ENCODE assay signal across 10 cellular contexts in the genomic region with DNA sequence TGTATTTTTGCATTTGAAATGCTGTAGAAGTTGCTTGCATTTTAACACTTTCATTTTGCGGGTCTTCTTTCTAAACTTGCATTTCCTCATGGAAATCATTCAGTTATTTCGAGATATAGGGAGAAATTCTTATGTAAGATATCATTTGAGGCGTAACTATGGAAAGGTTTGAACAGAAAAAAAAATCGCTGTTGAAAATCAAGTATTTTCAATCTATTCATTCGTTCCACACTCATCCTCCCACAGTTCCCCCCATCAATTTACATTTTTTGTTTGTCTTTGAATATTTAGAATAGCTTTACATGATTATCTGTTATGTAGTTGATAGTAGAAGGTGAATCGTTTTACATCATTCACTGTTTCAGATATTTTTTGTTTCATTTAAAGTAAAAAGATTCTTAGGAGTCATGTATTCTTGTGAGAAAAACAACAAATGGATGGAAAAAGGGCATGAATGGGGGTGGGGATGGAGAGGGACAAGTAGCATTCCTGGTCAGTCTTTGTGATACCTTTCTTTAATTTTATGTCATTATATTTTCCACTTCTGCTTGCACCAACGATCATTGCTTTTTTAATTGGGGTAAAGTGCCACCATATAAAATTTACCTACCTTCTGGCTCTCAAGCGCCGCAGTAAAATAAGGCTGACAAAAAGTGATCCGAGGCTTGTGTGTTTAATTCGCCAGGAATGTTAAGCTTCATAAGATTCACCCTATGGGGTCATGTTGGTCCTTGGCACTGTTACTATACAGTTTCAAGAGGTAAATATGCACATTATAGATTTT. TPM values are rescaled to one million over a fixed set of nuclear protein-coding genes. Genes with fewer than 3 reads are reported as not detected.
DNase-seq lines count a peak whose midpoint lies in the region; FAIRE-seq and TF ChIP-seq lines count a peak whose summit lies in the region.
"Had no signal": no experiment of that assay in that cellular context is flagged by ENCODE, and none has a peak within 500 bp of the region (broad histone marks: within the 10 kb centered on the region; RNA-seq: fewer than 3 reads in every experiment).

No MANE protein-coding gene starts in this region.

- no peaks in the 10 kb centered on the region for H3K36me3 Mint-ChIP-seq in osteocyte (ENCODE audit: unreplicated experiment)
- H3K36me3 Mint-ChIP-seq in activated T-helper 1 cell treated with anti-CD3 and anti-CD28 coated beads, Interleukin-12 subunit alpha, Interleukin-12 subunit beta, Interleukin-2, Interleukin-4 antibody, amounts not matched to agents 30 ng/mL and 10 ng/mL and 1 ng/mL, durations not matched to agents 14 hours and 24 hours and 36 hours (ENCODE audit: low read depth): peaks cover 6% of the 10 kb centered on the region

- no peaks in the 10 kb centered on the region for H3K9me3 ChIP-seq in H1 (ENCODE audit: insufficient read depth in 2 of 2, low read depth in 1 of 2, low read length in 1 of 2)

- intact Hi-C loops in activated T-helper 1 cell treated with anti-CD3 and anti-CD28 coated beads, Interleukin-12 subunit alpha, Interleukin-12 subunit beta, Interleukin-2, Interleukin-4 antibody, amounts not matched to agents 30 ng/mL and 10 ng/mL and 1 ng/mL, durations not matched to agents 14 hours and 24 hours and 36 hours (cut with micrococcal nuclease): loop anchor here (10.0 kb wide), 3 partner anchors 354 to 1836 kb away; partner anchors contain the start of gene PIP4K2A

- no peak overlapping the region for H3K23ac ChIP-seq in H1 (ENCODE audit: insufficient read length)

- no peaks in the 10 kb centered on the region for H3K27me3 Mint-ChIP-seq in osteocyte (ENCODE audit: unreplicated experiment)
- H3K27me3 Mint-ChIP-seq in activated T-helper 1 cell treated with anti-CD3 and anti-CD28 coated beads, Interleukin-12 subunit alpha, Interleukin-12 subunit beta, Interleukin-2, Interleukin-4 antibody, amounts not matched to agents 30 ng/mL and 10 ng/mL and 1 ng/mL, durations not matched to agents 14 hours and 24 hours and 36 hours (ENCODE audit: insufficient read depth): peaks cover 44% of the 10 kb centered on the region

- no peak overlapping the region for H2BK120ac ChIP-seq in H1 (replicated peaks; ENCODE audit: low read depth, low read length)

- TF ChIP-seq CTCF in H1 (IDR thresholded peaks at IDR 0.05; ENCODE audit: control extremely low read depth in 1 of 3, insufficient read depth in 1 of 3, low read depth in 1 of 3, low read length in 3 of 3): no peak
- no peak for TF ChIP-seq CTCF in osteocyte (IDR thresholded peaks at IDR 0.05)

- no peak overlapping the region for H3K14ac ChIP-seq in H1 (ENCODE audit: insufficient read length)

- DNase-seq in Daoy (ENCODE audit: low read depth) (peak; percentile 26), NCI-H1694 treated with DMSO at 0.1 percent for 48 hours (lab: John Stamatoyannopoulos, UW) (peak; percentile 61), H1 (ENCODE audit: low read depth in 1 of 2, low spot score in 2 of 2) (no peak), osteocyte (ENCODE audit: extremely low spot score, unreplicated experiment) (no peak), kidney glomerular epithelial cell (lab: John Stamatoyannopoulos, UW) (no peak), NCI-H2196 treated with DMSO at 0.1 percent for 48 hours (lab: John Stamatoyannopoulos, UW; ENCODE audit: unreplicated experiment) (no peak)
- no peak for DNase-seq in activated CD4-positive, CD25-positive, alpha-beta regulatory T cell (lab: John Stamatoyannopoulos, UW)
- DNase-seq in activated T-helper 1 cell treated with anti-CD3 and anti-CD28 coated beads, Interleukin-12 subunit alpha, Interleukin-12 subunit beta, Interleukin-2, Interleukin-4 antibody, amounts not matched to agents 30 ng/mL and 10 ng/mL and 1 ng/mL, durations not matched to agents 14 hours and 24 hours and 36 hours (ENCODE audit: low spot score): no peak
- DNase-seq: activated gamma-delta T cell, NCI-H1048 had no signal

- no peaks in the 10 kb centered on the region for H3K27me3 ChIP-seq in H1 (replicated peaks in 1 of 4; ENCODE audit: control insufficient read depth in 3 of 4, extremely low read depth in 1 of 4, insufficient read depth in 3 of 4, low read length in 3 of 4)

- CTCF ChIA-PET in H1 (lab: Charles Lee; ENCODE audit: partially characterized antibody): interaction anchor here (0.7 to 1.4 kb wide), 3 partner anchors 20 to 251 kb away, joined by 3 read pairs; no protein-coding TSS in a partner anchor

- no peak overlapping the region for H2AFZ ChIP-seq in H1 (ENCODE audit: low read length)

- H3K4me3 ChIP-seq in H1 (ENCODE audit: extremely low read depth in 1 of 4, insufficient read depth in 2 of 4, low read depth in 3 of 4, low read length in 4 of 4): peak overlapping the region; percentile 10 to 79 (median 71); a peak in 7 of 8 replicates

- no peak overlapping the region for H2AK5ac ChIP-seq in H1 (ENCODE audit: low read depth, low read length)

- no peak for TF ChIP-seq EP300 in H1 (IDR thresholded peaks at IDR 0.05; ENCODE audit: borderline replicate concordance in 1 of 2, low read depth in 2 of 2, low read length in 2 of 2)

- peak overlapping the region; percentile 92 to 97 for H3K4me2 ChIP-seq in H1 (ENCODE audit: insufficient read depth in 1 of 2, low read depth in 2 of 2, low read length in 2 of 2)

- H3K18ac ChIP-seq in H1 (ENCODE audit: extremely low read depth, low read length): no peak overlapping the region; the same call in 1 of the 2 replicates

- H3K9me3 Mint-ChIP-seq in osteocyte (ENCODE audit: unreplicated experiment): no peaks in the 10 kb centered on the region
- no peaks in the 10 kb centered on the region for H3K9me3 Mint-ChIP-seq in activated T-helper 1 cell treated with anti-CD3 and anti-CD28 coated beads, Interleukin-12 subunit alpha, Interleukin-12 subunit beta, Interleukin-2, Interleukin-4 antibody, amounts not matched to agents 30 ng/mL and 10 ng/mL and 1 ng/mL, durations not matched to agents 14 hours and 24 hours and 36 hours

- peak overlapping the region in 1 of 4 experiments; percentile 12; a peak in 1 of 7 replicates for H3K9ac ChIP-seq in H1 (replicated peaks in 1 of 4; ENCODE audit: extremely low read depth in 1 of 4, low read depth in 3 of 4, low read length in 3 of 4)

- H3K4me3 Mint-ChIP-seq in osteocyte (ENCODE audit: unreplicated experiment): peak overlapping the region; percentile 75
- no peak overlapping the region for H3K4me3 Mint-ChIP-seq in activated T-helper 1 cell treated with anti-CD3 and anti-CD28 coated beads, Interleukin-12 subunit alpha, Interleukin-12 subunit beta, Interleukin-2, Interleukin-4 antibody, amounts not matched to agents 30 ng/mL and 10 ng/mL and 1 ng/mL, durations not matched to agents 14 hours and 24 hours and 36 hours

- H3K4ac ChIP-seq in H1 (replicated peaks; ENCODE audit: insufficient read length, low read depth, low read length): no peak overlapping the region

- H3K4me1 ChIP-seq in H1 (replicated peaks in 1 of 4; ENCODE audit: control insufficient read depth in 3 of 4, insufficient read depth in 4 of 4, low read length in 3 of 4): peaks cover 1 to 20% (median 6%) of the 10 kb centered on the region in 4 experiments; a peak in 6 of 7 replicates

- H3K36me3 ChIP-seq in H1 (ENCODE audit: control insufficient read depth in 2 of 4, insufficient read depth in 4 of 4, low read length in 3 of 4): no peaks in the 10 kb centered on the region

- no peaks in the 10 kb centered on the region for H3K79me1 ChIP-seq in H1 (ENCODE audit: low read depth, low read length)

- no peak overlapping the region for H2BK20ac ChIP-seq in H1 (ENCODE audit: low read length)

- H3K56ac ChIP-seq in H1 (replicated peaks; ENCODE audit: insufficient read length, low read depth, low read length): no peak overlapping the region

- peak overlapping the region; percentile 63; the same call in 1 of the 2 replicates for H3K27ac ChIP-seq in H1 (ENCODE audit: low read depth, low read length)

- TF ChIP-seq RAD21 in H1 (IDR thresholded peaks at IDR 0.05 in 1 of 2, conservative IDR thresholded peaks at IDR 0.05 in 1 of 2; ENCODE audit: low read depth in 2 of 2, low read length in 2 of 2): no peak

- no peak overlapping the region for H4K8ac ChIP-seq in H1 (ENCODE audit: extremely low read depth, insufficient read depth, low read length)

- POLR2A ChIA-PET in H1 (lab: Charles Lee; ENCODE audit: partially characterized antibody): interaction anchor here (0.5 to 17.3 kb wide), 4 partner anchors 17 to 223 kb away, joined by 3 to 352 read pairs (median 164); no protein-coding TSS in a partner anchor

- no peak overlapping the region for H2BK5ac ChIP-seq in H1 (ENCODE audit: low read depth, low read length)

- no peaks in the 10 kb centered on the region for H4K20me1 ChIP-seq in H1 (replicated peaks in 1 of 2; ENCODE audit: control insufficient read depth in 1 of 2, insufficient read depth in 2 of 2, low read length in 2 of 2)

- H3K4me1 Mint-ChIP-seq in osteocyte (ENCODE audit: unreplicated experiment): peaks cover 43% of the 10 kb centered on the region
- peaks cover 45% of the 10 kb centered on the region for H3K4me1 Mint-ChIP-seq in activated T-helper 1 cell treated with anti-CD3 and anti-CD28 coated beads, Interleukin-12 subunit alpha, Interleukin-12 subunit beta, Interleukin-2, Interleukin-4 antibody, amounts not matched to agents 30 ng/mL and 10 ng/mL and 1 ng/mL, durations not matched to agents 14 hours and 24 hours and 36 hours (ENCODE audit: low read depth)

- H3K79me2 ChIP-seq in H1 (ENCODE audit: control insufficient read depth in 1 of 2, insufficient read depth in 2 of 2, low read length in 2 of 2): peaks cover 0 to 41% of the 10 kb centered on the region in 2 experiments; a peak in 2 of 4 replicates

- peak; percentile 82 for FAIRE-seq in H1 (lab: Jason Lieb, UNC)

- 1% methylated on average over 11 of the region's 11 CpGs; no CpG with 5 or more reads in 1 of the 2 experiments for WGBS in H1 (ENCODE audit: extremely low coverage in 1 of 2, insufficient coverage in 1 of 2, insufficient read length in 1 of 2, insufficient replicate concordance in 2 of 2, low coverage in 1 of 2, low lambda C conversion rate in 2 of 2, missing lambda C conversion rate in 1 of 2), 2 experiments

- H2BK12ac ChIP-seq in H1 (ENCODE audit: low read depth, low read length): no peak overlapping the region

- H3K23me2 ChIP-seq in H1 (ENCODE audit: low read depth, low read length): peaks cover 13% of the 10 kb centered on the region; the same call in 1 of the 2 replicates

- no peak overlapping the region for H2BK15ac ChIP-seq in H1 (ENCODE audit: low read length)

- peak overlapping the region; percentile 87 for H4K5ac ChIP-seq in H1 (ENCODE audit: insufficient read length, low read depth, low read length)

- 0 out of 3 replicates have a peak, but pooled peaks of 1 of the 2 experiments have one; percentile 38 for TF ChIP-seq POLR2A in H1 (IDR thresholded peaks at IDR 0.05; ENCODE audit: control extremely low read depth in 1 of 2, low read depth in 2 of 2, low read length in 2 of 2)

- peak overlapping the region; percentile 98 for H3K27ac Mint-ChIP-seq in osteocyte (ENCODE audit: unreplicated experiment)
- no peak overlapping the region for H3K27ac Mint-ChIP-seq in activated T-helper 1 cell treated with anti-CD3 and anti-CD28 coated beads, Interleukin-12 subunit alpha, Interleukin-12 subunit beta, Interleukin-2, Interleukin-4 antibody, amounts not matched to agents 30 ng/mL and 10 ng/mL and 1 ng/mL, durations not matched to agents 14 hours and 24 hours and 36 hours

- H4K91ac ChIP-seq in H1 (replicated peaks; ENCODE audit: insufficient read length, low read length): peak overlapping the region; percentile 61

RNA-seq across cellular contexts. Expression of gene SKIDA1, which starts 3.2 kb away (rescaled TPM):
- 0.29 and 1.3 TPM in 2 replicates for total RNA-seq in Daoy (2014; rRNA removed; shearing (Covaris generic))
- total RNA-seq in H1 (2021; fragmentation: NEBNext Ultra II Directional; extraction: Animal tissue kit (Norgen Biotek cat#: 25700)): 8.0 and 8.2 TPM in 2 replicates
- polyA plus RNA-seq in H1 (2011; rRNA removed): 1.5 and 2.2 TPM in 2 replicates
- polyA plus RNA-seq in H1 (2011; cell fraction: cytosol; rRNA removed): 2.5 TPM
- polyA plus RNA-seq in H1 (2011; cell fraction: nucleus; rRNA removed): 2.5 TPM
- 4.3 to 6.0 TPM (median 4.5 TPM) in 4 replicates for polyA plus RNA-seq in H1 (2012, experiment 1 of 2)
- 1.7 TPM for polyA plus RNA-seq in H1 (2012, experiment 2 of 2)
- polyA plus RNA-seq in H1 (2013, experiment 1 of 2): 2.1 TPM
- polyA plus RNA-seq in H1 (2013, experiment 2 of 2): 1.8 TPM
- polyA minus RNA-seq in H1 (2011; rRNA and poly(A)+ RNA removed): 3.4 and 4.2 TPM in 2 replicates
- 5.3 TPM for polyA minus RNA-seq in H1 (2011; cell fraction: cytosol; rRNA and poly(A)+ RNA removed)
- polyA minus RNA-seq in H1 (2011; cell fraction: nucleus; rRNA and poly(A)+ RNA removed): 4.9 TPM
- 4.3 and 4.9 TPM in 2 replicates for total RNA-seq in osteocyte
- total RNA-seq in activated T-helper 1 cell treated with anti-CD3 and anti-CD28 coated beads, Interleukin-12 subunit alpha, Interleukin-12 subunit beta, Interleukin-2, Interleukin-4 antibody, amounts not matched to agents 30 ng/mL and 10 ng/mL and 1 ng/mL, durations not matched to agents 14 hours and 24 hours and 36 hours: 0.05 and 0.15 TPM in 2 replicates

RNA-seq across cellular contexts. Expression of gene MLLT10, which starts 5.4 kb away (rescaled TPM):
- 9.0 and 27.3 TPM in 2 replicates for total RNA-seq in Daoy (2014; rRNA removed; shearing (Covaris generic))
- total RNA-seq in H1 (2021; fragmentation: NEBNext Ultra II Directional; extraction: Animal tissue kit (Norgen Biotek cat#: 25700)): 53.1 and 56.9 TPM in 2 replicates
- polyA plus RNA-seq in H1 (2011; rRNA removed): 36.1 and 62.1 TPM in 2 replicates
- 51.8 TPM for polyA plus RNA-seq in H1 (2011; cell fraction: cytosol; rRNA removed)
- polyA plus RNA-seq in H1 (2011; cell fraction: nucleus; rRNA removed): 65.3 TPM
- polyA plus RNA-seq in H1 (2012, experiment 1 of 2): 34.7 to 47.4 TPM (median 38.7 TPM) in 4 replicates
- polyA plus RNA-seq in H1 (2012, experiment 2 of 2): 7.2 TPM
- 28.1 TPM for polyA plus RNA-seq in H1 (2013, experiment 1 of 2)
- 31.0 TPM for polyA plus RNA-seq in H1 (2013, experiment 2 of 2)
- 123 and 154 TPM in 2 replicates for polyA minus RNA-seq in H1 (2011; rRNA and poly(A)+ RNA removed)
- polyA minus RNA-seq in H1 (2011; cell fraction: cytosol; rRNA and poly(A)+ RNA removed): 34.3 TPM
- 116 TPM for polyA minus RNA-seq in H1 (2011; cell fraction: nucleus; rRNA and poly(A)+ RNA removed)
- total RNA-seq in osteocyte: 43.9 and 56.5 TPM in 2 replicates
- 40.9 and 43.1 TPM in 2 replicates for total RNA-seq in activated T-helper 1 cell treated with anti-CD3 and anti-CD28 coated beads, Interleukin-12 subunit alpha, Interleukin-12 subunit beta, Interleukin-2, Interleukin-4 antibody, amounts not matched to agents 30 ng/mL and 10 ng/mL and 1 ng/mL, durations not matched to agents 14 hours and 24 hours and 36 hours

Comparison
In these comparisons a context has a peak if more than half of its experiments do, and no peak if none do; other contexts are left out.
1. DNase-seq: peak in Daoy (single experiment) and NCI-H1694 treated with DMSO at 0.1 percent for 48 hours (single experiment); none in H1 (0 of 2), osteocyte (single experiment), kidney glomerular epithelial cell (single experiment), activated CD4-positive, CD25-positive, alpha-beta regulatory T cell (0 of 4), NCI-H2196 treated with DMSO at 0.1 percent for 48 hours (single experiment) and activated T-helper 1 cell treated with anti-CD3 and anti-CD28 coated beads, Interleukin-12 subunit alpha, Interleukin-12 subunit beta, Interleukin-2, Interleukin-4 antibody, amounts not matched to agents 30 ng/mL and 10 ng/mL and 1 ng/mL, durations not matched to agents 14 hours and 24 hours and 36 hours (single experiment).